9 cellular contexts compared by ENCODE assay signal in the genomic region with DNA sequence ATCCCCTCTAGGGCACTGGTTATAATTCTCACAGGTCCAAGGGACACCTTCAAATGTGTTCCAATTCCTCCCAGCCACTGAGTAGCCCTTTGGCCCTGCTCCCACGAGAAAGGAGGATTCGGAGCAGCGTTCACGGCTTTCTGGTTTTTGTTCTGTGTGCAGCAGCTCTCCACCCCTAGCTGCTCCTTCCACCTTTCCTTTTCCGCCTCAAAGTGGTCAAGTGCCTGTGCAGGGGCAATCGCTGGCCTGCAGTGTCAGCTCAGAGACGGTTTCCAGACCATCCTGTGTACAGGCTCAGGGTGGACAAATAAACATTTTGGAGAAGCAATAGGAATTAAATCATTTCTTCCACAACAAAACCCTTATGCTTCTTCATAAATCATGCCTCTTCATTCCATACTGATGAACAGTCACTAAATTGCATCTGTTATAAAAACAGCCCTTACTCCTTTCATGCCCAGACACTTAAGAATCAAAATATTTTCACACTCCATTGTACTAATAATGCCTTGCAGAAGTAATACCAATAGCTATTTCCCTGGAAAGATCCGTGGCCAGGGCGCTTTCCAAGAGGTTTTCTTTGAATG. TPM values are rescaled to one million over a fixed set of nuclear protein-coding genes. Genes with fewer than 3 reads are reported as not detected.
A peak's percentile ranks its signal among the peaks of the same experiment; 100 is the strongest.
DNase-seq lines count a peak whose midpoint lies in the region; ATAC-seq and TF ChIP-seq lines count a peak whose summit lies in the region.
"Had no signal": no experiment of that assay in that cellular context is flagged by ENCODE, and none has a peak within 500 bp of the region (broad histone marks: within the 10 kb centered on the region; RNA-seq: fewer than 3 reads in every experiment).

No MANE protein-coding gene starts in this region.

- H3K9me3 ChIP-seq in DOHH2 (ENCODE audit: control insufficient read depth, insufficient read depth, low read length) (no peaks in the 10 kb centered on the region), endocrine pancreas (ENCODE audit: control insufficient read depth, low read length) (no peaks in the 10 kb centered on the region), ovary (no peaks in the 10 kb centered on the region)

- TF ChIP-seq CTCF in DOHH2 (IDR thresholded peaks at IDR 0.05; ENCODE audit: low read depth, low read length, poor library complexity, severe bottlenecking) (no peak), ovary (IDR thresholded peaks at IDR 0.05) (no peak)

- peak; percentile 18 for DNase-seq in NCI-H2227 (lab: John Stamatoyannopoulos, UW; ENCODE audit: unreplicated experiment)
- no peak for DNase-seq in ovary
- DNase-seq in NCI-H1048 (lab: John Stamatoyannopoulos, UW) = no peak
- no peak for DNase-seq in SKM-1 treated with dmso at 0.1 percent for 144 hours (lab: John Stamatoyannopoulos, UW; ENCODE audit: unreplicated experiment)
- DNase-seq in G401 (ENCODE audit: low spot score) = no peak
- DNase-seq: NCI-H2171 had no signal

- H3K4me3 ChIP-seq in DOHH2 (ENCODE audit: low read length) (no peak overlapping the region), endocrine pancreas (ENCODE audit: control insufficient read depth, insufficient read depth, low read length) (peak overlapping the region; percentile 73), ovary (peak overlapping the region; percentile 43)

- no peak for TF ChIP-seq EP300 in ovary (IDR thresholded peaks at IDR 0.05)

- H3K27ac ChIP-seq in DOHH2 (ENCODE audit: low read depth, low read length) (no peak overlapping the region), ovary (no peak overlapping the region)

- no peaks in the 10 kb centered on the region for H3K9me2 ChIP-seq in DOHH2 (replicated peaks; ENCODE audit: control insufficient read depth, low read length)

- no peak for TF ChIP-seq POLR2A in ovary (IDR thresholded peaks at IDR 0.05)

- no peaks in the 10 kb centered on the region for H4K20me1 ChIP-seq in DOHH2 (ENCODE audit: control insufficient read depth, insufficient read depth, low read depth, low read length)

- 22 to 29% (median 25%) methylated on average over 9 of the region's 9 CpGs for WGBS in ovary, 3 donors

- H3F3A ChIP-seq in DOHH2 (ENCODE audit: control insufficient read depth, insufficient read depth) = no peaks in the 10 kb centered on the region

- peak overlapping the region; percentile 84 for H3K9ac ChIP-seq in endocrine pancreas (ENCODE audit: control insufficient read depth, insufficient read depth, low read length)

- no peaks in the 10 kb centered on the region for H3K36me3 ChIP-seq in DOHH2 (ENCODE audit: control insufficient read depth, low read length)
- H3K36me3 ChIP-seq in endocrine pancreas (ENCODE audit: control insufficient read depth, insufficient read depth, low read length) = no peaks in the 10 kb centered on the region
- no peaks in the 10 kb centered on the region for H3K36me3 ChIP-seq in ovary

- peak overlapping the region; percentile 63; the same call in 1 of the 2 replicates for H3K4me2 ChIP-seq in DOHH2 (ENCODE audit: low read length)

- in situ Hi-C loops in G401 (cut with HindIII; ENCODE audit: low sequenced_read_pairs) = no loop called here

- intact Hi-C loops in ovary (cut with DNase I) = no loop called here

- H3K27me3 ChIP-seq in DOHH2 (ENCODE audit: control insufficient read depth, low read length) (peaks cover 50% of the 10 kb centered on the region), endocrine pancreas (ENCODE audit: control insufficient read depth, insufficient read depth, low read length) (no peaks in the 10 kb centered on the region), ovary (no peaks in the 10 kb centered on the region)

- no peak for ATAC-seq in HG03039 (IDR thresholded peaks at IDR 0.05; ENCODE audit: unreplicated experiment)

- H3K79me2 ChIP-seq in DOHH2 (ENCODE audit: control insufficient read depth, low read length) = no peaks in the 10 kb centered on the region

- H3K4me1 ChIP-seq in DOHH2 (ENCODE audit: control insufficient read depth, low read length) (peaks cover 6% of the 10 kb centered on the region; the same call in 1 of the 2 replicates), endocrine pancreas (ENCODE audit: control insufficient read depth, insufficient read depth, low read length) (no peaks in the 10 kb centered on the region), ovary (ENCODE audit: insufficient read depth) (peaks cover 2% of the 10 kb centered on the region)

RNA-seq across cellular contexts. Expression of a gene that starts 1.1 kb away (rescaled TPM):
- total RNA-seq in ovary = 1 to 10 TPM; 1.3 to 5.0 (median 4.0) TPM
- 1 to 10 TPM; 1.2 to 2.5 TPM for polyA plus RNA-seq in ovary
- 0.86 and 1.3 TPM in 2 replicates for total RNA-seq in G401 (2014; rRNA removed; shearing (Covaris generic))

RNA-seq across cellular contexts. Expression of a gene that starts 55.8 kb away (rescaled TPM):
- 10 to 100 TPM; 21.3 to 46.4 (median 25.2) TPM for total RNA-seq in ovary
- polyA plus RNA-seq in ovary = 1 to 10 TPM; 2.6 to 7.0 TPM
- total RNA-seq in G401 (2014; rRNA removed; shearing (Covaris generic)) = 22.2 and 22.3 TPM in 2 replicates
